29 cellular contexts compared by ENCODE assay signal in the genomic region with DNA sequence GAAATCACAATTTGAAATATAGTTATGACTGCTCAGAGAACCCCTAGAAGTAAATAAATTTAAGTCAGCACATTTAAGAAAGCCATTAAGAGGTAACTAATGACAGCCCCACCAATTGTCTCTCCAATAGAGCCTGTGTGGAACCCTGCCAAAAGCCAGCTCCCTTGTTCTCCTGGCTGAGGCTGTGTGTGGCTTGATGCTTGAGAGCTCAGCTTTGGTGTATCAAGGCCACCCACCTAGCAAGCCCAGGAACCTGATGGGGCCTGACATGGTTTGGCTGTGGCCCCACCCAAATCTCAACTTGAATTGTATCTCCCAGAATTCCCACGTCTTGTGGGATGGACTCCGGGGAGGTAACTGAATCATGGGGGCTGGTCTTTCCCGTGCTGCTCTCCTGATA.
"Had no signal": no experiment of that assay in that cellular context is flagged by ENCODE, and none has a peak within 500 bp of the region (broad histone marks: within the 10 kb centered on the region; RNA-seq: fewer than 3 reads in every experiment).

No MANE protein-coding gene starts in this region.

- H3K36me3 Mint-ChIP-seq: activated CD4-positive, alpha-beta memory T cell treated with anti-CD3 and anti-CD28 coated beads for 36 hours; activated CD8-positive, alpha-beta memory T cell treated with anti-CD3 and anti-CD28 coated beads, Interleukin-2, amount 10 ng/mL, durations not matched to agents 7 days and 5 days; activated naive CD4-positive, alpha-beta T cell treated with anti-CD3 and anti-CD28 coated beads, Interleukin-2, amount 10 ng/mL, durations not matched to agents 7 days and 5 days; activated naive CD4-positive, alpha-beta T cell treated with anti-CD3 and anti-CD28 coated beads, Interleukin-2, amount 50 U/mL, for 72 hours; activated naive CD8-positive, alpha-beta T cell treated with anti-CD3 and anti-CD28 coated beads, Interleukin-2, amount 10 ng/mL, durations not matched to agents 7 days and 5 days had no signal

- H3K27me3 Mint-ChIP-seq: activated CD4-positive, alpha-beta memory T cell treated with anti-CD3 and anti-CD28 coated beads for 36 hours; activated CD4-positive, alpha-beta T cell treated with anti-CD3 and anti-CD28 coated beads for 36 hours; activated CD4-positive, alpha-beta T cell treated with anti-CD3 and anti-CD28 coated beads, Interleukin-2, amount 10 ng/mL, durations not matched to agents 24 days and 14 days; activated CD8-positive, alpha-beta memory T cell treated with anti-CD3 and anti-CD28 coated beads, Interleukin-2, amount 10 ng/mL, durations not matched to agents 7 days and 5 days; activated naive CD4-positive, alpha-beta T cell treated with anti-CD3 and anti-CD28 coated beads, Interleukin-2, amount 10 ng/mL, durations not matched to agents 7 days and 5 days; activated naive CD8-positive, alpha-beta T cell treated with anti-CD3 and anti-CD28 coated beads, Interleukin-2, amount 10 ng/mL, durations not matched to agents 7 days and 5 days; brain had no signal

- H3K4me1 Mint-ChIP-seq: activated CD4-positive, alpha-beta T cell treated with anti-CD3 and anti-CD28 coated beads for 36 hours; activated CD4-positive, alpha-beta T cell treated with anti-CD3 and anti-CD28 coated beads, Interleukin-2, amount 10 ng/mL, durations not matched to agents 24 days and 14 days; activated CD8-positive, alpha-beta memory T cell treated with anti-CD3 and anti-CD28 coated beads, Interleukin-2, amount 10 ng/mL, durations not matched to agents 7 days and 5 days; activated naive CD4-positive, alpha-beta T cell treated with anti-CD3 and anti-CD28 coated beads, Interleukin-2, amount 10 ng/mL, durations not matched to agents 7 days and 5 days; activated naive CD8-positive, alpha-beta T cell treated with anti-CD3 and anti-CD28 coated beads, Interleukin-2, amount 10 ng/mL, durations not matched to agents 7 days and 5 days had no signal

- H3K27ac ChIP-seq: ascending aorta, breast epithelium, cardiac muscle cell, colonic mucosa, epithelial cell of prostate, esophagus squamous epithelium, gastroesophageal sphincter, heart right ventricle had no signal

- DNase-seq: activated CD4-positive, alpha-beta memory T cell treated with anti-CD3 and anti-CD28 coated beads for 36 hours; activated CD4-positive, alpha-beta T cell treated with anti-CD3 and anti-CD28 coated beads for 36 hours; activated CD4-positive, alpha-beta T cell treated with anti-CD3 and anti-CD28 coated beads, Interleukin-2, amount 10 ng/mL, durations not matched to agents 24 days and 14 days; activated CD4-positive, CD25-positive, alpha-beta regulatory T cell; activated CD4-positive, CD25-positive, alpha-beta regulatory T cell treated with anti-CD3 and anti-CD28 coated beads, Interleukin-2, amount 50 U/mL, for 72 hours; activated CD8-positive, alpha-beta memory T cell treated with anti-CD3 and anti-CD28 coated beads, Interleukin-2, amount 10 ng/mL, durations not matched to agents 7 days and 5 days; activated CD8-positive, alpha-beta memory T cell treated with anti-CD3 and anti-CD28 coated beads, Interleukin-2, amount 50 U/mL, for 4 hours; activated CD8-positive, alpha-beta T cell treated with anti-CD3 and anti-CD28 coated beads, Interleukin-2, amount 10 ng/mL, durations not matched to agents 7 days and 5 days; activated gamma-delta T cell; activated naive CD4-positive, alpha-beta T cell; activated naive CD4-positive, alpha-beta T cell treated with anti-CD3 and anti-CD28 coated beads, Interleukin-2, amount 10 ng/mL, durations not matched to agents 7 days and 5 days; activated naive CD8-positive, alpha-beta T cell treated with anti-CD3 and anti-CD28 coated beads, Interleukin-2, amount 10 ng/mL, durations not matched to agents 7 days and 5 days; activated T-cell treated with anti-CD3 and anti-CD28 coated beads, Interleukin-2, amount 50 U/mL, for 1 hour; activated T-cell treated with anti-CD3 and anti-CD28 coated beads, Interleukin-2, amount 50 U/mL, for 72 hours; central memory CD4-positive, alpha-beta T cell; cerebellar nuclear complex; colonic mucosa; effector CD8-positive, alpha-beta T cell; esophagus squamous epithelium; foreskin melanocyte; heart right ventricle; T-helper 2 cell had no signal

- H3K4me1 ChIP-seq: ascending aorta, breast epithelium, colonic mucosa, esophagus squamous epithelium, gastroesophageal sphincter, heart right ventricle had no signal

- H3K27me3 ChIP-seq: ascending aorta, breast epithelium, cardiac muscle cell, colonic mucosa, esophagus squamous epithelium, gastroesophageal sphincter, heart right ventricle had no signal

- H3K36me3 ChIP-seq: ascending aorta, breast epithelium, cardiac muscle cell, colonic mucosa, esophagus squamous epithelium, heart right ventricle had no signal

- H3K4me3 Mint-ChIP-seq: activated CD4-positive, alpha-beta memory T cell treated with anti-CD3 and anti-CD28 coated beads for 36 hours; activated CD4-positive, alpha-beta T cell treated with anti-CD3 and anti-CD28 coated beads for 36 hours; activated CD4-positive, alpha-beta T cell treated with anti-CD3 and anti-CD28 coated beads, Interleukin-2, amount 10 ng/mL, durations not matched to agents 24 days and 14 days; activated CD8-positive, alpha-beta memory T cell treated with anti-CD3 and anti-CD28 coated beads, Interleukin-2, amount 10 ng/mL, durations not matched to agents 7 days and 5 days; activated CD8-positive, alpha-beta T cell treated with anti-CD3 and anti-CD28 coated beads, Interleukin-2, amount 10 ng/mL, durations not matched to agents 7 days and 5 days; activated naive CD4-positive, alpha-beta T cell treated with anti-CD3 and anti-CD28 coated beads, Interleukin-2, amount 10 ng/mL, durations not matched to agents 7 days and 5 days; activated naive CD8-positive, alpha-beta T cell treated with anti-CD3 and anti-CD28 coated beads, Interleukin-2, amount 10 ng/mL, durations not matched to agents 7 days and 5 days; activated T-cell treated with anti-CD3 and anti-CD28 coated beads, Interleukin-2, amount 50 U/mL, for 72 hours; brain had no signal

- H3K27ac Mint-ChIP-seq: activated CD4-positive, alpha-beta memory T cell treated with anti-CD3 and anti-CD28 coated beads for 36 hours; activated CD4-positive, alpha-beta T cell treated with anti-CD3 and anti-CD28 coated beads for 36 hours; activated CD4-positive, alpha-beta T cell treated with anti-CD3 and anti-CD28 coated beads, Interleukin-2, amount 10 ng/mL, durations not matched to agents 24 days and 14 days; activated CD8-positive, alpha-beta memory T cell treated with anti-CD3 and anti-CD28 coated beads, Interleukin-2, amount 10 ng/mL, durations not matched to agents 7 days and 5 days; activated CD8-positive, alpha-beta T cell treated with anti-CD3 and anti-CD28 coated beads, Interleukin-2, amount 10 ng/mL, durations not matched to agents 7 days and 5 days; activated naive CD4-positive, alpha-beta T cell treated with anti-CD3 and anti-CD28 coated beads, Interleukin-2, amount 10 ng/mL, durations not matched to agents 7 days and 5 days; activated naive CD4-positive, alpha-beta T cell treated with anti-CD3 and anti-CD28 coated beads, Interleukin-2, amount 50 U/mL, for 72 hours; activated naive CD8-positive, alpha-beta T cell treated with anti-CD3 and anti-CD28 coated beads, Interleukin-2, amount 10 ng/mL, durations not matched to agents 7 days and 5 days; activated T-cell treated with anti-CD3 and anti-CD28 coated beads, Interleukin-2, amount 50 U/mL, for 72 hours; brain had no signal

- H3K9me3 ChIP-seq: breast epithelium, colonic mucosa, esophagus squamous epithelium, gastroesophageal sphincter, heart right ventricle had no signal

- H3K9me3 Mint-ChIP-seq: activated CD4-positive, alpha-beta T cell treated with anti-CD3 and anti-CD28 coated beads, Interleukin-2, amount 10 ng/mL, durations not matched to agents 24 days and 14 days; activated naive CD4-positive, alpha-beta T cell treated with anti-CD3 and anti-CD28 coated beads, Interleukin-2, amount 10 ng/mL, durations not matched to agents 7 days and 5 days; activated naive CD8-positive, alpha-beta T cell treated with anti-CD3 and anti-CD28 coated beads, Interleukin-2, amount 10 ng/mL, durations not matched to agents 7 days and 5 days had no signal

- H3K4me3 ChIP-seq: ascending aorta, breast epithelium, cardiac muscle cell, colonic mucosa, esophagus squamous epithelium, gastroesophageal sphincter, heart right ventricle had no signal
